In genomic region chr10:99528867-99529285, GRCh38 we compare ENCODE assay signal across 17 cellular contexts. TPM values are rescaled to one million over a fixed set of nuclear protein-coding genes. Genes with fewer than 3 reads are reported as not detected.
A peak's percentile ranks its signal among the peaks of the same experiment; 100 is the strongest.
DNase-seq lines count a peak whose midpoint lies in the region; ATAC-seq and TF ChIP-seq lines count a peak whose summit lies in the region.
"Had no signal": no experiment of that assay in that cellular context is flagged by ENCODE, and none has a peak within 500 bp of the region (broad histone marks: within the 10 kb centered on the region; RNA-seq: fewer than 3 reads in every experiment).

No MANE protein-coding gene starts in this region.

- H3K36me3 ChIP-seq in SK-N-SH (replicated peaks in 1 of 2; ENCODE audit: control insufficient read depth in 1 of 2, insufficient read depth in 2 of 2, low read length in 1 of 2) (no peaks in the 10 kb centered on the region), SK-N-MC (ENCODE audit: insufficient read depth, low read length) (no peaks in the 10 kb centered on the region), sigmoid colon (no peaks in the 10 kb centered on the region)
- H3K36me3 ChIP-seq: BLaER1 had no signal

- CTCF ChIA-PET in SK-N-SH (lab: Yijun Ruan, JAX), result interaction anchor here (0.7 kb wide), 1 partner anchor 93 kb away, joined by 3 read pairs; no protein-coding TSS in a partner anchor

- peaks cover 16% of the 10 kb centered on the region; the same call in 1 of the 2 replicates for H4K20me1 ChIP-seq in SK-N-SH (ENCODE audit: insufficient read depth)

- no peak for TF ChIP-seq EP300 in SK-N-SH (IDR thresholded peaks at IDR 0.05; ENCODE audit: borderline replicate concordance in 1 of 2, low read depth in 1 of 2, low read length in 1 of 2)
- no peak for TF ChIP-seq EP300 in sigmoid colon (IDR thresholded peaks at IDR 0.05)

- no peak for TF ChIP-seq RAD21 in SK-N-SH (IDR thresholded peaks at IDR 0.05; ENCODE audit: low read length)

- no peaks in the 10 kb centered on the region for H3K9me3 ChIP-seq in SK-N-SH
- no peaks in the 10 kb centered on the region for H3K9me3 ChIP-seq in SK-N-MC (ENCODE audit: low read depth, low read length)
- no peaks in the 10 kb centered on the region for H3K9me3 ChIP-seq in sigmoid colon

- peaks cover 97% of the 10 kb centered on the region for H3K27me3 ChIP-seq in SK-N-SH (ENCODE audit: insufficient read depth)
- H3K27me3 ChIP-seq in sigmoid colon, result peaks cover 0 to 4% (median 0%) of the 10 kb centered on the region in 3 donors

- no peak for DNase-seq in SK-N-SH
- no peak for DNase-seq in SK-N-MC (ENCODE audit: low read depth, low spot score)
- DNase-seq in left kidney (ENCODE audit: low read depth, low spot score), result peak; percentile 27
- no peak for DNase-seq in sigmoid colon
- DNase-seq in NCI-H345 treated with DMSO at 0.1 percent for 48 hours (lab: John Stamatoyannopoulos, UW; ENCODE audit: unreplicated experiment), result no peak
- no peak for DNase-seq in GDM1 (lab: John Stamatoyannopoulos, UW)
- DNase-seq in left colon, result no peak
- DNase-seq: 8988T; CD8-positive, alpha-beta T cell; NCI-H1092; NCI-H146; NCI-H524 had no signal

- no peak overlapping the region for H3K4me2 ChIP-seq in SK-N-SH
- H3K4me2 ChIP-seq: BLaER1 had no signal

- intact Hi-C loops in sigmoid colon (cut with DNase I) (no loop called here), left colon (cut with DNase I, micrococcal nuclease) (no loop called here)

- no peak for TF ChIP-seq CTCF in SK-N-SH (IDR thresholded peaks at IDR 0.05)
- TF ChIP-seq CTCF in sigmoid colon (IDR thresholded peaks at IDR 0.05), result no peak

- H3K79me2 ChIP-seq in SK-N-SH (ENCODE audit: insufficient read depth), result no peaks in the 10 kb centered on the region

- WGBS in SK-N-SH (ENCODE audit: low lambda C conversion rate), result 28% methylated on average over 5 of the region's 5 CpGs
- 21 to 22% methylated on average over 5 of the region's 5 CpGs for WGBS in sigmoid colon, 2 donors

- no peak overlapping the region for H3K27ac ChIP-seq in SK-N-SH (ENCODE audit: low read depth in 2 of 2, low read length in 1 of 2)
- H3K27ac ChIP-seq in SK-N-MC, result peak overlapping the region; percentile 67
- H3K27ac ChIP-seq in sigmoid colon, result peak overlapping the region in 3 of 4 donors; percentile 94 to 95 (median 94)
- H3K27ac ChIP-seq: BLaER1 had no signal

- POLR2A ChIA-PET in SK-N-SH (lab: Yijun Ruan, JAX), result no interaction called here

- H3K4me3 ChIP-seq in SK-N-SH (ENCODE audit: low read depth in 2 of 2, low read length in 1 of 2), result no peak overlapping the region
- H3K4me3 ChIP-seq in SK-N-MC, result peak overlapping the region; percentile 74
- peak overlapping the region; percentile 70 to 80 (median 78) for H3K4me3 ChIP-seq in sigmoid colon
- H3K4me3 ChIP-seq: BLaER1 had no signal

- no peak for TF ChIP-seq POLR2A in sigmoid colon (IDR thresholded peaks at IDR 0.05)

- H3K4me1 ChIP-seq in SK-N-SH (ENCODE audit: control insufficient read depth in 1 of 2, insufficient read depth in 2 of 2, low read depth in 1 of 2, low read length in 1 of 2) (no peaks in the 10 kb centered on the region; a peak in 1 of 4 replicates), sigmoid colon (peaks cover 3 to 43% (median 36%) of the 10 kb centered on the region in 4 donors)

- H3K9me2 ChIP-seq in SK-N-SH, result no peaks in the 10 kb centered on the region

- ATAC-seq in SK-N-SH treated with all-trans-retinoic acid at 6 μM for 48 hours (no peak), left colon (no peak)
- ATAC-seq: CD8-positive, alpha-beta T cell; Panc1; Right ventricle myocardium inferior had no signal

- H2AFZ ChIP-seq in SK-N-SH (ENCODE audit: low read depth), result no peak overlapping the region

- H3K9ac ChIP-seq in SK-N-SH (no peak overlapping the region), SK-N-MC (ENCODE audit: insufficient read length) (peak overlapping the region; percentile 51)
- H3K9ac ChIP-seq: BLaER1 had no signal

- peaks cover 3% of the 10 kb centered on the region for H3F3A ChIP-seq in SK-N-SH (replicated peaks; ENCODE audit: insufficient read depth)

TF ChIP-seq in SK-N-SH, 30 proteins besides CTCF, POLR2A, EP300 and RAD21:
- no peak for TF ChIP-seq MXI1 (IDR thresholded peaks at IDR 0.05; ENCODE audit: low read depth, low read length)
- 0 out of 2 replicates have a peak, but pooled peaks have one; percentile 61 for TF ChIP-seq EZH2phosphoT487 (IDR thresholded peaks at IDR 0.05; ENCODE audit: borderline replicate concordance, low read depth)
- TF ChIP-seq PBX3 (IDR thresholded peaks at IDR 0.05), result no peak

TF ChIP-seq in SK-N-SH treated with all-trans-retinoic acid at 6 μM for 48 hours, 23 proteins besides CTCF, POLR2A, EP300 and RAD21 (continues in another document):
- TF ChIP-seq ESRRG (CRISPR knock-in tag; IDR thresholded peaks at IDR 0.05) (no peak), TSHZ2 (CRISPR knock-in tag; IDR thresholded peaks at IDR 0.05) (no peak), ISL1 (CRISPR knock-in tag; IDR thresholded peaks at IDR 0.05) (no peak), ARNTL (CRISPR knock-in tag; IDR thresholded peaks at IDR 0.05; ENCODE audit: borderline replicate concordance, low read depth) (no peak), TCF4 (CRISPR knock-in tag; IDR thresholded peaks at IDR 0.05; ENCODE audit: borderline replicate concordance) (no peak), ZC3H10 (CRISPR knock-in tag; IDR thresholded peaks at IDR 0.05) (no peak), CSRNP3 (CRISPR knock-in tag; IDR thresholded peaks at IDR 0.05) (no peak), BACH2 (CRISPR knock-in tag; IDR thresholded peaks at IDR 0.05; ENCODE audit: borderline replicate concordance) (no peak), ZFP3 (CRISPR knock-in tag; IDR thresholded peaks at IDR 0.05) (no peak), CREB5 (CRISPR knock-in tag; IDR thresholded peaks at IDR 0.05; ENCODE audit: low read depth) (no peak), OSR1 (CRISPR knock-in tag; IDR thresholded peaks at IDR 0.05) (no peak)

RNA-seq across cellular contexts. Expression of gene NKX2-3, which starts 3.9 kb away (rescaled TPM):
- polyA plus RNA-seq in SK-N-SH (2012; rRNA removed), result not detected in 2 replicates
- not detected in 2 replicates for polyA plus RNA-seq in SK-N-SH (2012; cell fraction: cytosol; rRNA removed)
- not detected in 2 replicates for polyA plus RNA-seq in SK-N-SH (2012; cell fraction: nucleus; rRNA removed)
- total RNA-seq in sigmoid colon, result 10 to 100 TPM; 32.4 to 49.9 (median 34.1) TPM
- 1 to 10 TPM; 5.8 to 8.9 (median 7.2) TPM for polyA plus RNA-seq in sigmoid colon
- total RNA-seq in left colon, result 10 to 100 TPM in 1 of 2 donors, 1 to 10 TPM in 1; 3.4 to 11.7 TPM
- total RNA-seq: CD8-positive, alpha-beta T cell; MCF 10A; Right ventricle myocardium inferior had no signal

Comparison
In these comparisons a context has a peak if more than half of its experiments do, and no peak if none do; other contexts are left out.
1. H3K27ac ChIP-seq: peak in SK-N-MC (single experiment) and sigmoid colon (3 of 4); none in SK-N-SH (0 of 2).
2. H3K4me3 ChIP-seq: peak in SK-N-MC (single experiment) and sigmoid colon (4 of 4); none in SK-N-SH (0 of 2).